Comparison of ENCODE assay signal across 1 cellular context in genomic region chr16:57701759-57702371, GRCh38.
TF ChIP-seq lines count a peak whose summit lies in the region.

No MANE protein-coding gene starts in this region.

TF ChIP-seq in HepG2, 621 proteins besides CTCF, POLR2A, EP300 and RAD21 (continues in another document):
- TF ChIP-seq, protein P1, sequence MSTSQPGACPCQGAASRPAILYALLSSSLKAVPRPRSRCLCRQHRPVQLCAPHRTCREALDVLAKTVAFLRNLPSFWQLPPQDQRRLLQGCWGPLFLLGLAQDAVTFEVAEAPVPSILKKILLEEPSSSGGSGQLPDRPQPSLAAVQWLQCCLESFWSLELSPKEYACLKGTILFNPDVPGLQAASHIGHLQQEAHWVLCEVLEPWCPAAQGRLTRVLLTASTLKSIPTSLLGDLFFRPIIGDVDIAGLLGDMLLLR (CRISPR knock-in tag; IDR thresholded peaks at IDR 0.05), result no peak
- no peak for TF ChIP-seq TGIF2 (CRISPR knock-in tag; IDR thresholded peaks at IDR 0.05)
- TF ChIP-seq, protein P2, sequence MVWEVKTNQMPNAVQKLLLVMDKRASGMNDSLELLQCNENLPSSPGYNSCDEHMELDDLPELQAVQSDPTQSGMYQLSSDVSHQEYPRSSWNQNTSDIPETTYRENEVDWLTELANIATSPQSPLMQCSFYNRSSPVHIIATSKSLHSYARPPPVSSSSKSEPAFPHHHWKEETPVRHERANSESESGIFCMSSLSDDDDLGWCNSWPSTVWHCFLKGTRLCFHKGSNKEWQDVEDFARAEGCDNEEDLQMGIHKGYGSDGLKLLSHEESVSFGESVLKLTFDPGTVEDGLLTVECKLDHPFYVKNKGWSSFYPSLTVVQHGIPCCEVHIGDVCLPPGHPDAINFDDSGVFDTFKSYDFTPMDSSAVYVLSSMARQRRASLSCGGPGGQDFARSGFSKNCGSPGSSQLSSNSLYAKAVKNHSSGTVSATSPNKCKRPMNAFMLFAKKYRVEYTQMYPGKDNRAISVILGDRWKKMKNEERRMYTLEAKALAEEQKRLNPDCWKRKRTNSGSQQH (CRISPR knock-in tag; IDR thresholded peaks at IDR 0.05; ENCODE audit: low read depth), result 0 out of 2 replicates have a peak, but pooled peaks have one; percentile 49
- no peak for TF ChIP-seq RARA (CRISPR knock-in tag; IDR thresholded peaks at IDR 0.05)
- no peak for TF ChIP-seq PLSCR1 (CRISPR knock-in tag; IDR thresholded peaks at IDR 0.05; ENCODE audit: borderline replicate concordance)
- TF ChIP-seq, protein P3, sequence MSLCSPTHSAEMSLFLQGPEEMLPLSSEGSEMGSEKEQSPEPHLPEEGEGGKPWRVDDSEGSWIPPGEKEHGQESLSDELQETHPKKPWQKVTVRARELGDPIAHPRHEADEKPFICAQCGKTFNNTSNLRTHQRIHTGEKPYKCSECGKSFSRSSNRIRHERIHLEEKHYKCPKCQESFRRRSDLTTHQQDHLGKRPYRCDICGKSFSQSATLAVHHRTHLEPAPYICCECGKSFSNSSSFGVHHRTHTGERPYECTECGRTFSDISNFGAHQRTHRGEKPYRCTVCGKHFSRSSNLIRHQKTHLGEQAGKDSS (CRISPR knock-in tag; IDR thresholded peaks at IDR 0.05; ENCODE audit: borderline replicate concordance, low read depth), result no peak
- no peak for TF ChIP-seq NFATC3 (CRISPR knock-in tag; IDR thresholded peaks at IDR 0.05)
- TF ChIP-seq, protein P4, sequence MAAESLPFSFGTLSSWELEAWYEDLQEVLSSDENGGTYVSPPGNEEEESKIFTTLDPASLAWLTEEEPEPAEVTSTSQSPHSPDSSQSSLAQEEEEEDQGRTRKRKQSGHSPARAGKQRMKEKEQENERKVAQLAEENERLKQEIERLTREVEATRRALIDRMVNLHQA (CRISPR knock-in tag; IDR thresholded peaks at IDR 0.05), result no peak
- no peak for TF ChIP-seq U2AF1 (optimal IDR thresholded peaks at IDR 0.05; ENCODE audit: low read depth, low read length)
- TF ChIP-seq SMAD3 (CRISPR knock-in tag; IDR thresholded peaks at IDR 0.05), result no peak
- TF ChIP-seq HOXD1 (CRISPR knock-in tag; IDR thresholded peaks at IDR 0.05), result no peak
- TF ChIP-seq NFYB (CRISPR knock-in tag; IDR thresholded peaks at IDR 0.05), result no peak
- TF ChIP-seq MYC (CRISPR knock-in tag; IDR thresholded peaks at IDR 0.05; ENCODE audit: borderline replicate concordance), result peak; percentile 40; the same call in 1 of the 2 replicates
- TF ChIP-seq, protein P5, sequence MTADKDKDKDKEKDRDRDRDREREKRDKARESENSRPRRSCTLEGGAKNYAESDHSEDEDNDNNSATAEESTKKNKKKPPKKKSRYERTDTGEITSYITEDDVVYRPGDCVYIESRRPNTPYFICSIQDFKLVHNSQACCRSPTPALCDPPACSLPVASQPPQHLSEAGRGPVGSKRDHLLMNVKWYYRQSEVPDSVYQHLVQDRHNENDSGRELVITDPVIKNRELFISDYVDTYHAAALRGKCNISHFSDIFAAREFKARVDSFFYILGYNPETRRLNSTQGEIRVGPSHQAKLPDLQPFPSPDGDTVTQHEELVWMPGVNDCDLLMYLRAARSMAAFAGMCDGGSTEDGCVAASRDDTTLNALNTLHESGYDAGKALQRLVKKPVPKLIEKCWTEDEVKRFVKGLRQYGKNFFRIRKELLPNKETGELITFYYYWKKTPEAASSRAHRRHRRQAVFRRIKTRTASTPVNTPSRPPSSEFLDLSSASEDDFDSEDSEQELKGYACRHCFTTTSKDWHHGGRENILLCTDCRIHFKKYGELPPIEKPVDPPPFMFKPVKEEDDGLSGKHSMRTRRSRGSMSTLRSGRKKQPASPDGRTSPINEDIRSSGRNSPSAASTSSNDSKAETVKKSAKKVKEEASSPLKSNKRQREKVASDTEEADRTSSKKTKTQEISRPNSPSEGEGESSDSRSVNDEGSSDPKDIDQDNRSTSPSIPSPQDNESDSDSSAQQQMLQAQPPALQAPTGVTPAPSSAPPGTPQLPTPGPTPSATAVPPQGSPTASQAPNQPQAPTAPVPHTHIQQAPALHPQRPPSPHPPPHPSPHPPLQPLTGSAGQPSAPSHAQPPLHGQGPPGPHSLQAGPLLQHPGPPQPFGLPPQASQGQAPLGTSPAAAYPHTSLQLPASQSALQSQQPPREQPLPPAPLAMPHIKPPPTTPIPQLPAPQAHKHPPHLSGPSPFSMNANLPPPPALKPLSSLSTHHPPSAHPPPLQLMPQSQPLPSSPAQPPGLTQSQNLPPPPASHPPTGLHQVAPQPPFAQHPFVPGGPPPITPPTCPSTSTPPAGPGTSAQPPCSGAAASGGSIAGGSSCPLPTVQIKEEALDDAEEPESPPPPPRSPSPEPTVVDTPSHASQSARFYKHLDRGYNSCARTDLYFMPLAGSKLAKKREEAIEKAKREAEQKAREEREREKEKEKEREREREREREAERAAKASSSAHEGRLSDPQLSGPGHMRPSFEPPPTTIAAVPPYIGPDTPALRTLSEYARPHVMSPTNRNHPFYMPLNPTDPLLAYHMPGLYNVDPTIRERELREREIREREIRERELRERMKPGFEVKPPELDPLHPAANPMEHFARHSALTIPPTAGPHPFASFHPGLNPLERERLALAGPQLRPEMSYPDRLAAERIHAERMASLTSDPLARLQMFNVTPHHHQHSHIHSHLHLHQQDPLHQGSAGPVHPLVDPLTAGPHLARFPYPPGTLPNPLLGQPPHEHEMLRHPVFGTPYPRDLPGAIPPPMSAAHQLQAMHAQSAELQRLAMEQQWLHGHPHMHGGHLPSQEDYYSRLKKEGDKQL (CRISPR knock-in tag; IDR thresholded peaks at IDR 0.05; ENCODE audit: low read depth), result no peak
- no peak for TF ChIP-seq RXRB (CRISPR knock-in tag; IDR thresholded peaks at IDR 0.05; ENCODE audit: borderline replicate concordance)
- no peak for TF ChIP-seq ERF (CRISPR knock-in tag; IDR thresholded peaks at IDR 0.05)
- TF ChIP-seq REL (CRISPR knock-in tag; conservative IDR thresholded peaks at IDR 0.05), result 0 out of 2 replicates have a peak, but pooled peaks have one; percentile 4
- 0 out of 2 replicates have a peak, but pooled peaks have one; percentile 50 for TF ChIP-seq ZNF891 (CRISPR knock-in tag; IDR thresholded peaks at IDR 0.05)
- TF ChIP-seq HNF1B (CRISPR knock-in tag; IDR thresholded peaks at IDR 0.05), result 0 out of 2 replicates have a peak, but pooled peaks have one; percentile 5
- TF ChIP-seq ZNF136 (CRISPR knock-in tag; IDR thresholded peaks at IDR 0.05; ENCODE audit: low read depth), result 0 out of 2 replicates have a peak, but pooled peaks have one; percentile 59
- TF ChIP-seq ZNF816 (CRISPR knock-in tag; IDR thresholded peaks at IDR 0.05; ENCODE audit: borderline replicate concordance), result no peak
- TF ChIP-seq GABPB1 (CRISPR knock-in tag; IDR thresholded peaks at IDR 0.05), result peak; percentile 6; the same call in 1 of the 2 replicates
- no peak for TF ChIP-seq JDP2 (CRISPR knock-in tag; IDR thresholded peaks at IDR 0.05; ENCODE audit: borderline replicate concordance)
- TF ChIP-seq ZBTB38 (CRISPR knock-in tag; IDR thresholded peaks at IDR 0.05), result peak; percentile 95
- no peak for TF ChIP-seq SNAPC2 (CRISPR knock-in tag; IDR thresholded peaks at IDR 0.05)
- no peak for TF ChIP-seq KLF15 (CRISPR knock-in tag; IDR thresholded peaks at IDR 0.05; ENCODE audit: borderline replicate concordance)
- no peak for TF ChIP-seq ZNF644 (CRISPR knock-in tag; IDR thresholded peaks at IDR 0.05; ENCODE audit: low read depth)
- TF ChIP-seq, protein P6, sequence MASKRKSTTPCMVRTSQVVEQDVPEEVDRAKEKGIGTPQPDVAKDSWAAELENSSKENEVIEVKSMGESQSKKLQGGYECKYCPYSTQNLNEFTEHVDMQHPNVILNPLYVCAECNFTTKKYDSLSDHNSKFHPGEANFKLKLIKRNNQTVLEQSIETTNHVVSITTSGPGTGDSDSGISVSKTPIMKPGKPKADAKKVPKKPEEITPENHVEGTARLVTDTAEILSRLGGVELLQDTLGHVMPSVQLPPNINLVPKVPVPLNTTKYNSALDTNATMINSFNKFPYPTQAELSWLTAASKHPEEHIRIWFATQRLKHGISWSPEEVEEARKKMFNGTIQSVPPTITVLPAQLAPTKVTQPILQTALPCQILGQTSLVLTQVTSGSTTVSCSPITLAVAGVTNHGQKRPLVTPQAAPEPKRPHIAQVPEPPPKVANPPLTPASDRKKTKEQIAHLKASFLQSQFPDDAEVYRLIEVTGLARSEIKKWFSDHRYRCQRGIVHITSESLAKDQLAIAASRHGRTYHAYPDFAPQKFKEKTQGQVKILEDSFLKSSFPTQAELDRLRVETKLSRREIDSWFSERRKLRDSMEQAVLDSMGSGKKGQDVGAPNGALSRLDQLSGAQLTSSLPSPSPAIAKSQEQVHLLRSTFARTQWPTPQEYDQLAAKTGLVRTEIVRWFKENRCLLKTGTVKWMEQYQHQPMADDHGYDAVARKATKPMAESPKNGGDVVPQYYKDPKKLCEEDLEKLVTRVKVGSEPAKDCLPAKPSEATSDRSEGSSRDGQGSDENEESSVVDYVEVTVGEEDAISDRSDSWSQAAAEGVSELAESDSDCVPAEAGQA (IDR thresholded peaks at IDR 0.05; ENCODE audit: low read depth), result no peak
- TF ChIP-seq, protein P6 (CRISPR knock-in tag; IDR thresholded peaks at IDR 0.05; ENCODE audit: borderline replicate concordance), result no peak
- no peak for TF ChIP-seq ZNF589 (CRISPR knock-in tag; conservative IDR thresholded peaks at IDR 0.05)
- TF ChIP-seq ZNF713 (CRISPR knock-in tag; IDR thresholded peaks at IDR 0.05), result no peak
- TF ChIP-seq ZNF362 (CRISPR knock-in tag; IDR thresholded peaks at IDR 0.05; ENCODE audit: borderline replicate concordance), result 0 out of 2 replicates have a peak, but pooled peaks have one; percentile 2
- no peak for TF ChIP-seq ZNF33A (CRISPR knock-in tag; IDR thresholded peaks at IDR 0.05; ENCODE audit: borderline replicate concordance)
- TF ChIP-seq SP2 (CRISPR knock-in tag; IDR thresholded peaks at IDR 0.05), result no peak
- TF ChIP-seq SP4 (CRISPR knock-in tag; IDR thresholded peaks at IDR 0.05), result peak; percentile 55; the same call in 1 of the 2 replicates
- no peak for TF ChIP-seq ZNF326 (CRISPR knock-in tag; IDR thresholded peaks at IDR 0.05; ENCODE audit: borderline replicate concordance)
- TF ChIP-seq, protein P7, sequence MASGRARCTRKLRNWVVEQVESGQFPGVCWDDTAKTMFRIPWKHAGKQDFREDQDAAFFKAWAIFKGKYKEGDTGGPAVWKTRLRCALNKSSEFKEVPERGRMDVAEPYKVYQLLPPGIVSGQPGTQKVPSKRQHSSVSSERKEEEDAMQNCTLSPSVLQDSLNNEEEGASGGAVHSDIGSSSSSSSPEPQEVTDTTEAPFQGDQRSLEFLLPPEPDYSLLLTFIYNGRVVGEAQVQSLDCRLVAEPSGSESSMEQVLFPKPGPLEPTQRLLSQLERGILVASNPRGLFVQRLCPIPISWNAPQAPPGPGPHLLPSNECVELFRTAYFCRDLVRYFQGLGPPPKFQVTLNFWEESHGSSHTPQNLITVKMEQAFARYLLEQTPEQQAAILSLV (CRISPR knock-in tag; IDR thresholded peaks at IDR 0.05; ENCODE audit: borderline replicate concordance), result peak; percentile 44; the same call in 1 of the 2 replicates
- TF ChIP-seq, protein P8, sequence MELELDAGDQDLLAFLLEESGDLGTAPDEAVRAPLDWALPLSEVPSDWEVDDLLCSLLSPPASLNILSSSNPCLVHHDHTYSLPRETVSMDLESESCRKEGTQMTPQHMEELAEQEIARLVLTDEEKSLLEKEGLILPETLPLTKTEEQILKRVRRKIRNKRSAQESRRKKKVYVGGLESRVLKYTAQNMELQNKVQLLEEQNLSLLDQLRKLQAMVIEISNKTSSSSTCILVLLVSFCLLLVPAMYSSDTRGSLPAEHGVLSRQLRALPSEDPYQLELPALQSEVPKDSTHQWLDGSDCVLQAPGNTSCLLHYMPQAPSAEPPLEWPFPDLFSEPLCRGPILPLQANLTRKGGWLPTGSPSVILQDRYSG (CRISPR knock-in tag; IDR thresholded peaks at IDR 0.05), result no peak
- peak; percentile 58 for TF ChIP-seq HNRNPLL (IDR thresholded peaks at IDR 0.05; ENCODE audit: low read depth, low read length, poor library complexity, severe bottlenecking)
- TF ChIP-seq ZNF17 (CRISPR knock-in tag; IDR thresholded peaks at IDR 0.05), result no peak
- TF ChIP-seq ZNF605 (CRISPR knock-in tag; IDR thresholded peaks at IDR 0.05), result no peak
- no peak for TF ChIP-seq NCOA1 (CRISPR knock-in tag; IDR thresholded peaks at IDR 0.05)
- TF ChIP-seq ZNF10 (CRISPR knock-in tag; IDR thresholded peaks at IDR 0.05; ENCODE audit: borderline replicate concordance, low read depth), result no peak
- no peak for TF ChIP-seq ZNF33B (CRISPR knock-in tag; IDR thresholded peaks at IDR 0.05)
